20 cellular contexts compared by ENCODE assay signal in the genomic region with DNA sequence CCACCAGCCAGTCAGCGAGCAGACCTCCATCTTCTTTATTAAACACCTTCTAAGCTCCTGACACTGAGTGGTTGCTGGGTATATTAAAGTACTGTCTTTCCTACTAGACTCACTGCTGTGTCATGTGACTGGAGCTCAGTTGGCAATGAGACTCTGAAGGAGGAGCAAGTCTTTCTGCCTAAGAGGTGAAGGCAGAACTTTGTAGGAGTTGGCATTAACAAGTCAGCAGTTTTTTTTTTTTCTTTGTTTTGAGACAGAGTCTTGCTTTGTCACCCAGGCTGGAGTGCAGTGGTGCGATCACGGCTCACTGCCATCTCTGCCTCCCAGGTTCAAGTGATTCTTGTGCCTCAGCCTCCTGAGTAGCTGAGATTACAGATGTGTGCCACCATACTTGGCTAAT.
DNase-seq lines count a peak whose midpoint lies in the region; ATAC-seq and TF ChIP-seq lines count a peak whose summit lies in the region.
"Had no signal": no experiment of that assay in that cellular context is flagged by ENCODE, and none has a peak within 500 bp of the region (broad histone marks: within the 10 kb centered on the region; RNA-seq: fewer than 3 reads in every experiment).

No MANE protein-coding gene starts in this region.

- ATAC-seq in SK-N-SH treated with all-trans-retinoic acid at 6 μM for 48 hours (0 out of 3 replicates have a peak, but pooled peaks have one; percentile 20), GM18519 (IDR thresholded peaks at IDR 0.05; ENCODE audit: low FRiP score, unreplicated experiment) (no peak), HG02642 (IDR thresholded peaks at IDR 0.05; ENCODE audit: poor library complexity, unreplicated experiment) (no peak)
- ATAC-seq: HepG2 had no signal

- in situ Hi-C loops in Caki2 (cut with HindIII; ENCODE audit: low pct_unique_long_range_greater_than_20kb, low sequenced_read_pairs): no loop called here

- peak; percentile 33 for DNase-seq in Caki2 (ENCODE audit: low read depth)
- DNase-seq in LHCN-M2 (ENCODE audit: low read depth): peak; percentile 35
- peak; percentile 69 for DNase-seq in kidney tubule cell (ENCODE audit: low spot score)
- DNase-seq in NCI-H2107 (lab: John Stamatoyannopoulos, UW): no peak
- DNase-seq in foreskin melanocyte: no peak
- DNase-seq: 8988T; Caco-2; CD4-positive, alpha-beta T cell; MM.1S; NCI-H1092; NCI-H1436 treated with DMSO at 0.1 percent for 48 hours; NCI-H2081; NCI-H510A; NCI-H748 treated with DMSO at 0.1 percent for 48 hours; NK-92 treated with Interleukin-12 subunit alpha and Interleukin-12 subunit beta, amount 100 ng/mL, for 24 hours; SIG-M5 had no signal

TF ChIP-seq in SK-N-SH treated with all-trans-retinoic acid at 6 μM for 48 hours, 23 proteins besides CTCF, POLR2A, EP300 and RAD21:
- TF ChIP-seq, protein P1, sequence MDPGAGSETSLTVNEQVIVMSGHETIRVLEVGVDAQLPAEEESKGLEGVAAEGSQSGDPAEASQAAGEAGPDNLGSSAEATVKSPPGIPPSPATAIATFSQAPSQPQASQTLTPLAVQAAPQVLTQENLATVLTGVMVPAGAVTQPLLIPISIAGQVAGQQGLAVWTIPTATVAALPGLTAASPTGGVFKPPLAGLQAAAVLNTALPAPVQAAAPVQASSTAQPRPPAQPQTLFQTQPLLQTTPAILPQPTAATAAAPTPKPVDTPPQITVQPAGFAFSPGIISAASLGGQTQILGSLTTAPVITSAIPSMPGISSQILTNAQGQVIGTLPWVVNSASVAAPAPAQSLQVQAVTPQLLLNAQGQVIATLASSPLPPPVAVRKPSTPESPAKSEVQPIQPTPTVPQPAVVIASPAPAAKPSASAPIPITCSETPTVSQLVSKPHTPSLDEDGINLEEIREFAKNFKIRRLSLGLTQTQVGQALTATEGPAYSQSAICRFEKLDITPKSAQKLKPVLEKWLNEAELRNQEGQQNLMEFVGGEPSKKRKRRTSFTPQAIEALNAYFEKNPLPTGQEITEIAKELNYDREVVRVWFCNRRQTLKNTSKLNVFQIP (CRISPR knock-in tag; IDR thresholded peaks at IDR 0.05; ENCODE audit: borderline replicate concordance, low read depth): no peak
- no peak for TF ChIP-seq TCF4 (CRISPR knock-in tag; IDR thresholded peaks at IDR 0.05; ENCODE audit: borderline replicate concordance)
- no peak for TF ChIP-seq TOX (CRISPR knock-in tag; IDR thresholded peaks at IDR 0.05; ENCODE audit: borderline replicate concordance)
- TF ChIP-seq CSDC2 (CRISPR knock-in tag; IDR thresholded peaks at IDR 0.05): no peak
TF ChIP-seq in SK-N-SH treated with all-trans-retinoic acid at 6 μM for 48 hours: peak in this region for 0.

Comparison
In these comparisons a context has a peak if more than half of its experiments do, and no peak if none do; other contexts are left out.
1. DNase-seq: peak in Caki2 (single experiment), LHCN-M2 (single experiment) and kidney tubule cell (single experiment); none in NCI-H2107 (single experiment) and foreskin melanocyte (single experiment).